Comparison of ENCODE assay signal across 8 cellular contexts in genomic region chr6:159623156-159623555, GRCh38.
"Had no signal": no experiment of that assay in that cellular context is flagged by ENCODE, and none has a peak within 500 bp of the region (broad histone marks: within the 10 kb centered on the region; RNA-seq: fewer than 3 reads in every experiment).

No MANE protein-coding gene starts in this region.

- DNase-seq: H9, HCEC 1CT, KG1 had no signal

- H3K36me3 Mint-ChIP-seq: IgD-negative memory B cell had no signal

- H2AFZ ChIP-seq: GM23338 had no signal

- H3K27me3 Mint-ChIP-seq: IgD-negative memory B cell had no signal

- FAIRE-seq: H1, H54 had no signal

- ATAC-seq: GM23338 had no signal

- H3K4me3 Mint-ChIP-seq: GM23338, H9, IgD-negative memory B cell had no signal

- H3K4me1 Mint-ChIP-seq: GM23338, H9, IgD-negative memory B cell had no signal

- H3K4me3 ChIP-seq: GM23338 had no signal

- H3K4me2 ChIP-seq: GM23338 had no signal

- H3K27ac ChIP-seq: HL-60 had no signal

- H3K27ac Mint-ChIP-seq: GM23338, H9, IgD-negative memory B cell had no signal
